ENCODE assay signal across 13 cellular contexts in the genomic region with DNA sequence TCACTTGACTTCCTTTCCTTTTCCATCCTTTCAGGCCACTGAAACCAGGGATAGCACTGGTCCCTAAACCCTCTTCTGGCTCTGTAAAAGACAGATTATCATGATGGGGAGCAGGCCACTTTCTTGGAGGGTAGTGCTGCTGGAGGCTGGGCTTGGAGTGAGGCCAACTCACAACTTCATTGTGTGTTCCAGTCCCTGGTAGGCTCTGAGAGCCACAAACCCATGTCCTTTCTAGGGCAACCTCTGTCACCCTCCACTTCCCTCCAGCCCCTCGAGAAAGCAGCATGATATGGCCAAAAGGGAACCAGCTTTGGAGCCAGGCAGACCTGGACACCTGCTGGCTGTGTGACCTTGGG. TPM values are rescaled to one million over a fixed set of nuclear protein-coding genes. Genes with fewer than 3 reads are reported as not detected.
DNase-seq lines count a peak whose midpoint lies in the region; ATAC-seq, FAIRE-seq and TF ChIP-seq lines count a peak whose summit lies in the region.
"Had no signal": no experiment of that assay in that cellular context is flagged by ENCODE, and none has a peak within 500 bp of the region (broad histone marks: within the 10 kb centered on the region; RNA-seq: fewer than 3 reads in every experiment).

No MANE protein-coding gene starts in this region.

- peaks cover 5 to 7% of the 10 kb centered on the region in 2 donors for H3K36me3 Mint-ChIP-seq in activated T-cell treated with anti-CD3 and anti-CD28 coated beads, Interleukin-2, amount 50 U/mL, for 72 hours (ENCODE audit: insufficient read depth in 2 of 2)
- H3K36me3 Mint-ChIP-seq in activated B cell treated with CpG ODN at 0.5 μM for 24 hours (ENCODE audit: low read depth): peaks cover 24% of the 10 kb centered on the region
- peaks cover 20 to 30% of the 10 kb centered on the region in 2 donors for H3K36me3 Mint-ChIP-seq in stimulated activated naive B cell treated with anti-CD40 and anti-IgM and Interleukin-4, amounts not matched to agents 10 μg/mL and 1 μg/mL and 100 μg/mL, for 72 hours

- H3K36me3 ChIP-seq in kidney (ENCODE audit: control insufficient read depth in 1 of 2, insufficient read depth in 2 of 2, low read length in 2 of 2): peaks cover 5 to 15% of the 10 kb centered on the region in 2 donors

- FAIRE-seq in kidney (lab: Jason Lieb, UNC): no peak

- no peaks in the 10 kb centered on the region for H3K27me3 Mint-ChIP-seq in activated T-cell treated with anti-CD3 and anti-CD28 coated beads, Interleukin-2, amount 50 U/mL, for 72 hours (ENCODE audit: low read depth)
- H3K27me3 Mint-ChIP-seq in activated B cell treated with CpG ODN at 0.5 μM for 24 hours: no peaks in the 10 kb centered on the region
- H3K27me3 Mint-ChIP-seq in stimulated activated naive B cell treated with anti-CD40 and anti-IgM and Interleukin-4, amounts not matched to agents 10 μg/mL and 1 μg/mL and 100 μg/mL, for 72 hours: no peaks in the 10 kb centered on the region

- DNase-seq in activated T-cell treated with anti-CD3 and anti-CD28 coated beads, Interleukin-2, amount 50 U/mL, for 72 hours: no peak
- no peak for DNase-seq in activated T-cell treated with anti-CD3 and anti-CD28 coated beads, Interleukin-2, amount 50 U/mL, for 1 hour
- DNase-seq in activated B cell treated with CpG ODN at 0.5 μM for 24 hours (no peak), kidney (no peak), DMS114 treated with DMSO at 0.1 percent for 48 hours (lab: John Stamatoyannopoulos, UW; ENCODE audit: unreplicated experiment) (no peak), foreskin melanocyte (no peak)
- no peak for DNase-seq in stimulated activated naive B cell treated with anti-CD40 and anti-IgM and Interleukin-4, amounts not matched to agents 10 μg/mL and 1 μg/mL and 100 μg/mL, for 72 hours
- DNase-seq: activated CD4-positive, alpha-beta T cell treated with anti-CD3 and anti-CD28 coated beads for 1 hour; GF-D8; stimulated activated naive CD4-positive, alpha-beta T cell had no signal

- peak overlapping the region; percentile 6 to 92 for H3K4me3 ChIP-seq in kidney (ENCODE audit: low read length in 2 of 2)
- H3K4me3 ChIP-seq: ascending aorta had no signal

- no peak overlapping the region for H3K4me3 Mint-ChIP-seq in activated T-cell treated with anti-CD3 and anti-CD28 coated beads, Interleukin-2, amount 50 U/mL, for 72 hours
- no peak overlapping the region for H3K4me3 Mint-ChIP-seq in activated B cell treated with CpG ODN at 0.5 μM for 24 hours
- H3K4me3 Mint-ChIP-seq in stimulated activated naive B cell treated with anti-CD40 and anti-IgM and Interleukin-4, amounts not matched to agents 10 μg/mL and 1 μg/mL and 100 μg/mL, for 72 hours: no peak overlapping the region

- H3K4me1 Mint-ChIP-seq in activated T-cell treated with anti-CD3 and anti-CD28 coated beads, Interleukin-2, amount 50 U/mL, for 72 hours (ENCODE audit: low read depth): peaks cover 65% of the 10 kb centered on the region
- H3K4me1 Mint-ChIP-seq in activated B cell treated with CpG ODN at 0.5 μM for 24 hours: peaks cover 48% of the 10 kb centered on the region
- peaks cover 40 to 73% of the 10 kb centered on the region in 2 donors for H3K4me1 Mint-ChIP-seq in stimulated activated naive B cell treated with anti-CD40 and anti-IgM and Interleukin-4, amounts not matched to agents 10 μg/mL and 1 μg/mL and 100 μg/mL, for 72 hours

- H3K27ac Mint-ChIP-seq in activated T-cell treated with anti-CD3 and anti-CD28 coated beads, Interleukin-2, amount 50 U/mL, for 72 hours: peak overlapping the region; percentile 62
- peak overlapping the region; percentile 79 for H3K27ac Mint-ChIP-seq in activated B cell treated with CpG ODN at 0.5 μM for 24 hours
- peak overlapping the region; percentile 87 for H3K27ac Mint-ChIP-seq in stimulated activated naive B cell treated with anti-CD40 and anti-IgM and Interleukin-4, amounts not matched to agents 10 μg/mL and 1 μg/mL and 100 μg/mL, for 72 hours

- peaks cover 17 to 34% of the 10 kb centered on the region in 2 donors for H3K4me1 ChIP-seq in kidney (ENCODE audit: control insufficient read depth in 1 of 2, insufficient read depth in 1 of 2, low read depth in 1 of 2, low read length in 2 of 2)

- no peak for ATAC-seq in activated T-cell treated with anti-CD3 and anti-CD28 coated beads, Interleukin-2, amount 50 U/mL, for 72 hours (replicated peaks in 1 of 2)
- ATAC-seq in activated B cell treated with CpG ODN at 0.5 μM for 24 hours (ENCODE audit: low read depth) (no peak), esophagus mucosa (no peak)
- ATAC-seq in stimulated activated naive B cell treated with anti-CD40 and anti-IgM and Interleukin-4, amounts not matched to agents 10 μg/mL and 1 μg/mL and 100 μg/mL, for 72 hours (replicated peaks): no peak

- peak overlapping the region; percentile 33 to 48 for H3K27ac ChIP-seq in kidney (ENCODE audit: low read depth in 2 of 2, low read length in 2 of 2)

- CTCF ChIA-PET in activated B cell treated with CpG ODN at 0.5 μM for 24 hours (lab: Charles Lee): interaction anchor here (1.1 to 10.1 kb wide), 9 partner anchors 20 to 504 kb away, joined by 4 to 561 read pairs (median 9); partner anchors contain the start of genes CPSF7, CYB561A3, SDHAF2 and TMEM138

- intact Hi-C loops in activated B cell treated with CpG ODN at 0.5 μM for 24 hours (cut with micrococcal nuclease): no loop called here
- intact Hi-C loops in kidney (cut with DNase I): loop anchor here (5.0 kb wide), 1 partner anchor 52 kb away; no protein-coding TSS in a partner anchor

- no peaks in the 10 kb centered on the region for H3K9me3 Mint-ChIP-seq in activated T-cell treated with anti-CD3 and anti-CD28 coated beads, Interleukin-2, amount 50 U/mL, for 72 hours
- no peaks in the 10 kb centered on the region for H3K9me3 Mint-ChIP-seq in activated B cell treated with CpG ODN at 0.5 μM for 24 hours
- no peaks in the 10 kb centered on the region for H3K9me3 Mint-ChIP-seq in stimulated activated naive B cell treated with anti-CD40 and anti-IgM and Interleukin-4, amounts not matched to agents 10 μg/mL and 1 μg/mL and 100 μg/mL, for 72 hours

- H3K9ac ChIP-seq in kidney (ENCODE audit: low read length in 2 of 2): peak overlapping the region in 1 of 2 donors; percentile 30

- H3K9me3 ChIP-seq in kidney (ENCODE audit: control insufficient read depth in 1 of 2, low read length in 2 of 2): no peaks in the 10 kb centered on the region
- H3K9me3 ChIP-seq: ascending aorta had no signal

- TF ChIP-seq CTCF in activated B cell treated with CpG ODN at 0.5 μM for 24 hours (IDR thresholded peaks at IDR 0.05) (no peak), kidney (IDR thresholded peaks at IDR 0.05; ENCODE audit: borderline replicate concordance, extremely low read depth, insufficient read depth) (no peak)

- POLR2A ChIA-PET in activated B cell treated with CpG ODN at 0.5 μM for 24 hours (lab: Charles Lee): interaction anchor here (0.7 to 10.1 kb wide), 8 partner anchors 18 to 493 kb away, joined by 3 to 224 read pairs (median 32); partner anchors contain the start of genes CPSF7, CYB561A3, SDHAF2 and TMEM138

RNA-seq across cellular contexts. Expression of gene TKFC, which starts 2.3 kb away (rescaled TPM):
- total RNA-seq in activated T-cell treated with anti-CD3 and anti-CD28 coated beads, Interleukin-2, amount 50 U/mL, for 72 hours: 10 to 100 TPM; 71.0 to 74.0 TPM
- total RNA-seq in activated B cell treated with CpG ODN at 0.5 μM for 24 hours (59.8 and 63.9 TPM in 2 replicates), kidney (64.6 TPM), esophagus mucosa (46.0 TPM)
- 107 TPM for polyA plus RNA-seq in kidney (ENCODE audit: insufficient read depth, low read depth, low replicate concordance)

RNA-seq across cellular contexts. Expression of gene DDB1, which starts 2.4 kb away (rescaled TPM):
- 100 to 1,000 TPM; 168 to 176 TPM for total RNA-seq in activated T-cell treated with anti-CD3 and anti-CD28 coated beads, Interleukin-2, amount 50 U/mL, for 72 hours
- total RNA-seq in activated B cell treated with CpG ODN at 0.5 μM for 24 hours: 201 and 218 TPM in 2 replicates
- total RNA-seq in kidney: 185 TPM
- 131 TPM for polyA plus RNA-seq in kidney (ENCODE audit: insufficient read depth, low read depth, low replicate concordance)
- total RNA-seq in esophagus mucosa: 130 TPM

RNA-seq across cellular contexts. Expression of gene CYB561A3, which starts 26.3 kb away (rescaled TPM):
- 10 to 100 TPM; 37.9 to 43.0 TPM for total RNA-seq in activated T-cell treated with anti-CD3 and anti-CD28 coated beads, Interleukin-2, amount 50 U/mL, for 72 hours
- 397 and 433 TPM in 2 replicates for total RNA-seq in activated B cell treated with CpG ODN at 0.5 μM for 24 hours
- total RNA-seq in kidney: 36.8 TPM
- 29.7 TPM for polyA plus RNA-seq in kidney (ENCODE audit: insufficient read depth, low read depth, low replicate concordance)
- total RNA-seq in esophagus mucosa: 27.7 TPM

RNA-seq across cellular contexts. Expression of gene TMEM138, which starts 26.8 kb away (rescaled TPM):
- 10 to 100 TPM; 42.0 to 45.0 TPM for total RNA-seq in activated T-cell treated with anti-CD3 and anti-CD28 coated beads, Interleukin-2, amount 50 U/mL, for 72 hours
- total RNA-seq in activated B cell treated with CpG ODN at 0.5 μM for 24 hours (69.7 and 81.2 TPM in 2 replicates), kidney (42.3 TPM), esophagus mucosa (23.1 TPM)
- polyA plus RNA-seq in kidney (ENCODE audit: insufficient read depth, low read depth, low replicate concordance): 62.3 TPM

RNA-seq across cellular contexts. Expression of gene VWCE, which starts 40.2 kb away (rescaled TPM):
- 10 to 100 TPM in 1 of 2 donors, 1 to 10 TPM in 1; 7.7 to 11.8 TPM for total RNA-seq in activated T-cell treated with anti-CD3 and anti-CD28 coated beads, Interleukin-2, amount 50 U/mL, for 72 hours
- 0.76 and 1.3 TPM in 2 replicates for total RNA-seq in activated B cell treated with CpG ODN at 0.5 μM for 24 hours
- total RNA-seq in kidney: 1.2 TPM
- polyA plus RNA-seq in kidney (ENCODE audit: insufficient read depth, low read depth, low replicate concordance): 0.32 TPM
- 0.52 TPM for total RNA-seq in esophagus mucosa
- total RNA-seq: RPMI7951 had no signal
